In genomic region chr1:109383850-109384249, GRCh38 we compare ENCODE assay signal across 12 cellular contexts. TPM values are rescaled to one million over a fixed set of nuclear protein-coding genes. Genes with fewer than 3 reads are reported as not detected.
DNase-seq lines count a peak whose midpoint lies in the region; TF ChIP-seq lines count a peak whose summit lies in the region.
"Had no signal": no experiment of that assay in that cellular context is flagged by ENCODE, and none has a peak within 500 bp of the region (broad histone marks: within the 10 kb centered on the region; RNA-seq: fewer than 3 reads in every experiment).

No MANE protein-coding gene starts in this region.

- H4K20me1 ChIP-seq in smooth muscle cell (ENCODE audit: low read depth), result no peaks in the 10 kb centered on the region
- H4K20me1 ChIP-seq in hepatocyte (ENCODE audit: insufficient read depth, poor library complexity, severe bottlenecking), result peaks cover 6% of the 10 kb centered on the region

- peak overlapping the region; percentile 58 for H3K9ac ChIP-seq in adipocyte (ENCODE audit: low read length)
- no peak overlapping the region for H3K9ac ChIP-seq in smooth muscle cell (ENCODE audit: low read depth)

- H3K4me3 ChIP-seq in adipocyte (ENCODE audit: low read length), result peak overlapping the region; percentile 10
- no peak overlapping the region for H3K4me3 ChIP-seq in smooth muscle cell
- no peak overlapping the region for H3K4me3 ChIP-seq in hepatocyte
- H3K4me3 ChIP-seq in uterus, result no peak overlapping the region
- H3K4me3 ChIP-seq: body of pancreas had no signal

- H3K9me2 ChIP-seq in hepatocyte (replicated peaks; ENCODE audit: insufficient read depth), result no peaks in the 10 kb centered on the region

- TF ChIP-seq CTCF in smooth muscle cell (IDR thresholded peaks at IDR 0.05; ENCODE audit: borderline replicate concordance, insufficient read depth, poor library complexity, severe bottlenecking) (no peak), hepatocyte (IDR thresholded peaks at IDR 0.05; ENCODE audit: poor library complexity) (no peak), uterus (IDR thresholded peaks at IDR 0.05) (no peak)

- 52% methylated on average over 7 of the region's 7 CpGs for WGBS in smooth muscle cell (ENCODE audit: low lambda C conversion rate)
- 94% methylated on average over 7 of the region's 7 CpGs for WGBS in hepatocyte (ENCODE audit: low lambda C conversion rate, missing lambda C conversion rate)

- H3K4me2 ChIP-seq in smooth muscle cell (peak overlapping the region; percentile 7), hepatocyte (no peak overlapping the region)

- intact Hi-C loops in uterus (cut with DNase I; ENCODE audit: low total_unique reads), result no loop called here

- H3K27me3 ChIP-seq in adipocyte (replicated peaks; ENCODE audit: control insufficient read depth, insufficient read depth, low read length) (no peaks in the 10 kb centered on the region), smooth muscle cell (ENCODE audit: low read depth) (no peaks in the 10 kb centered on the region), hepatocyte (no peaks in the 10 kb centered on the region), uterus (no peaks in the 10 kb centered on the region)
- H3K27me3 ChIP-seq: body of pancreas had no signal

- no peaks in the 10 kb centered on the region for H3K9me3 ChIP-seq in adipocyte (ENCODE audit: control insufficient read depth, low read length)
- no peaks in the 10 kb centered on the region for H3K9me3 ChIP-seq in smooth muscle cell (replicated peaks; ENCODE audit: low read depth)
- H3K9me3 ChIP-seq in hepatocyte (ENCODE audit: low read depth), result no peaks in the 10 kb centered on the region
- no peaks in the 10 kb centered on the region for H3K9me3 ChIP-seq in uterus
- H3K9me3 ChIP-seq: body of pancreas had no signal

- no peaks in the 10 kb centered on the region for H3F3A ChIP-seq in smooth muscle cell (ENCODE audit: low read depth)

- H2AFZ ChIP-seq in smooth muscle cell (ENCODE audit: low read depth) (no peak overlapping the region), hepatocyte (no peak overlapping the region)

- H3K4me1 ChIP-seq in adipocyte (ENCODE audit: control insufficient read depth, insufficient read depth, low read length), result peaks cover 80% of the 10 kb centered on the region
- H3K4me1 ChIP-seq in smooth muscle cell (ENCODE audit: low read depth), result peaks cover 10% of the 10 kb centered on the region
- peaks cover 6% of the 10 kb centered on the region for H3K4me1 ChIP-seq in hepatocyte (ENCODE audit: insufficient read depth)
- no peaks in the 10 kb centered on the region for H3K4me1 ChIP-seq in uterus

- H3K27ac ChIP-seq in smooth muscle cell (ENCODE audit: low read depth), result peak overlapping the region; percentile 48
- H3K27ac ChIP-seq in hepatocyte, result no peak overlapping the region
- H3K27ac ChIP-seq in uterus, result no peak overlapping the region

- DNase-seq in COLO829 (ENCODE audit: low spot score) (peak; percentile 73), adipocyte (ENCODE audit: low read depth) (no peak), inferior parietal cortex (ENCODE audit: extremely low spot score) (peak; percentile 53), smooth muscle cell (lab: John Stamatoyannopoulos, UW; ENCODE audit: unreplicated experiment) (no peak), NCI-H345 (lab: John Stamatoyannopoulos, UW) (no peak), hepatocyte (ENCODE audit: low spot score) (no peak), uterus (no peak)
- no peak for DNase-seq in central memory CD4-positive, alpha-beta T cell
- DNase-seq: body of pancreas, DMS79 treated with DMSO at 0.1 percent for 48 hours, naive B cell, T1000 had no signal

- no peak for TF ChIP-seq POLR2A in uterus (IDR thresholded peaks at IDR 0.05)

- peaks cover 3% of the 10 kb centered on the region for H3K36me3 ChIP-seq in adipocyte (ENCODE audit: control insufficient read depth, insufficient read depth, low read length, severe bottlenecking)
- no peaks in the 10 kb centered on the region for H3K36me3 ChIP-seq in smooth muscle cell (ENCODE audit: low read depth)
- H3K36me3 ChIP-seq in hepatocyte (replicated peaks; ENCODE audit: insufficient read depth, low read depth), result no peaks in the 10 kb centered on the region
- no peaks in the 10 kb centered on the region for H3K36me3 ChIP-seq in uterus

- H3K79me2 ChIP-seq in smooth muscle cell (ENCODE audit: low read depth), result peaks cover 48% of the 10 kb centered on the region
- H3K79me2 ChIP-seq in hepatocyte, result peaks cover 99% of the 10 kb centered on the region

RNA-seq across cellular contexts. Expression of gene SORT1, which starts 13.9 kb away (rescaled TPM):
- total RNA-seq in smooth muscle cell, result 28.7 and 31.4 TPM in 2 replicates
- 9.8 and 17.0 TPM in 2 replicates for polyA plus RNA-seq in smooth muscle cell
- total RNA-seq in hepatocyte, result 59.3 and 66.3 TPM in 2 replicates
- polyA plus RNA-seq in hepatocyte, result 34.4 and 43.7 TPM in 2 replicates
- total RNA-seq in uterus, result 10 to 100 TPM; 20.2 to 43.4 (median 27.9) TPM

RNA-seq across cellular contexts. Expression of gene PSMA5, which starts 42.4 kb away (rescaled TPM):
- total RNA-seq in smooth muscle cell (54.0 and 57.2 TPM in 2 replicates), hepatocyte (50.5 and 64.4 TPM in 2 replicates), uterus (10 to 100 TPM; 12.6 to 65.8 (median 40.7) TPM)
- polyA plus RNA-seq in smooth muscle cell (89.8 and 93.9 TPM in 2 replicates), hepatocyte (83.1 and 90.1 TPM in 2 replicates)

Comparison
In these comparisons a context has a peak if more than half of its experiments do, and no peak if none do; other contexts are left out.
1. DNase-seq: peak in COLO829 (single experiment) and inferior parietal cortex (single experiment); none in adipocyte (single experiment), smooth muscle cell (single experiment), NCI-H345 (single experiment), hepatocyte (single experiment), central memory CD4-positive, alpha-beta T cell (single experiment) and uterus (0 of 2).